In the genomic region with DNA sequence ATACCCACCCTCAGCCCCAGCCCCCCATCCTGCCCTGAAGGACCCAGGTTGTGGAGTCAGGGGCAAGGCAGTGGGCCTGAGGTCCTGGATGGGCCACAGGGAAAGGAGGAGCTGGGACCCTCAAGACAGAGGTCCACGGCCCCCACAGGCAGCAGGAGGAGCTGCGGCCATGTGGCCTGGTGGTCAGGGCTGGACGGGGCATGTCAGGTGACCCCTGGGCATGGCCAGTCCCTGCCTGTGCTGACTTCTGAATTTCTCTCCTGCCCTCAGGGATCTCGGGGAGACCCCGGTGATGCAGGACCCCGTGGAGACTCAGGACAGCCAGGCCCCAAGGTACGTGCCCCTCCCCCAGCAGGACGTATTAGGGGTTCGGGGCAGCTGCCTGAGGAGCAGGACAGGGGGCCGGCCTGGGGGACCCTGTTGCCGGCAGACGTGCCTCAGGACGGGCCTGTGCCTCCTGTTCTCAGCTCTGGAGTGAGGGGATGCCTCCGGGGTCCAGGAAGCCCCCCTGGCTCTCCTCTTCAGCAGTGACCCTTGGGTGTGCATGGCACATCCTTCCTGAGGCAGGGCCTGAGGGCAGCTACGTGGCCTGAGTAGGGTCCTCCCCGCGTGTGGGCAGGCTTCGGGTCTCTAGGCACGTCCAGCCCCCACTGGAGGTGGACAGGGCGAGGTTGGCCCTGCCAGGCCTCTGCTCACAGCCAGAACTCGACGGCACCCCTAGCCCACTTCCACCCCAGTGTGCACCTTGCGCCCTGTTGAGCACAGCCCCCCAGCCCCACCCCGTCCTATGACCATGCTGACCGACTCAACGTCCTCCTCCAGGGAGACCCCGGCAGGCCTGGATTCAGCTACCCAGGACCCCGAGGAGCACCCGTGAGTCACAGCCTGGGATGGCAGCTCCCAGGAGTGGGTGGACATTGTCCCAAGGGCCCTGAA, we compare ENCODE assay signal across 15 cellular contexts. TPM values are rescaled to one million over a fixed set of nuclear protein-coding genes. Genes with fewer than 3 reads are reported as not detected.
DNase-seq lines count a peak whose midpoint lies in the region; ATAC-seq and TF ChIP-seq lines count a peak whose summit lies in the region.
"Had no signal": no experiment of that assay in that cellular context is flagged by ENCODE, and none has a peak within 500 bp of the region (broad histone marks: within the 10 kb centered on the region; RNA-seq: fewer than 3 reads in every experiment).

No MANE protein-coding gene starts in this region.

- no peak overlapping the region for H3K27ac Mint-ChIP-seq in natural killer cell
- H3K27ac Mint-ChIP-seq in effector memory CD8-positive, alpha-beta T cell = no peak overlapping the region
- H3K27ac Mint-ChIP-seq: activated CD8-positive, alpha-beta T cell treated with anti-CD3 and anti-CD28 coated beads, Interleukin-2, amount 10 ng/mL, durations not matched to agents 7 days and 5 days; T-cell had no signal

- H3K27ac ChIP-seq in heart left ventricle (peak overlapping the region in 1 of 12 donors; percentile 65), right atrium auricular region (no peak overlapping the region), brain microvascular endothelial cell (peak overlapping the region; percentile 56), uterus (peak overlapping the region in 1 of 2 donors; percentile 22)

- peak; percentile 7 to 56 (median 18) for DNase-seq in heart left ventricle
- DNase-seq in right atrium auricular region (ENCODE audit: low spot score) = no peak
- DNase-seq in brain microvascular endothelial cell = no peak
- peak; percentile 15 for DNase-seq in natural killer cell
- peak; percentile 17 to 18 for DNase-seq in uterus
- DNase-seq in effector memory CD8-positive, alpha-beta T cell = no peak
- DNase-seq in NCI-H524 (lab: John Stamatoyannopoulos, UW) = no peak
- no peak for DNase-seq in GM10248 (ENCODE audit: extremely low spot score)
- DNase-seq: activated CD8-positive, alpha-beta T cell treated with anti-CD3 and anti-CD28 coated beads, Interleukin-2, amount 10 ng/mL, durations not matched to agents 7 days and 5 days; GDM1; small intestine had no signal

- in situ Hi-C loops in brain microvascular endothelial cell (cut with HindIII; ENCODE audit: low pct_ligation_motif_present, low sequenced_read_pairs) = no loop called here

- H3K27me3 ChIP-seq in heart left ventricle = no peaks in the 10 kb centered on the region
- H3K27me3 ChIP-seq in right atrium auricular region = no peaks in the 10 kb centered on the region
- no peaks in the 10 kb centered on the region for H3K27me3 ChIP-seq in brain microvascular endothelial cell (replicated peaks)
- no peaks in the 10 kb centered on the region for H3K27me3 ChIP-seq in uterus

- CTCF ChIA-PET in GM10248 (lab: Yijun Ruan, JAX) = no interaction called here

- H3K4me3 ChIP-seq in heart left ventricle (no peak overlapping the region), right atrium auricular region (no peak overlapping the region), brain microvascular endothelial cell (ENCODE audit: low read depth, low read length) (no peak overlapping the region), uterus (no peak overlapping the region)

- no peak for TF ChIP-seq CTCF in heart left ventricle (IDR thresholded peaks at IDR 0.05)
- TF ChIP-seq CTCF in right atrium auricular region (IDR thresholded peaks at IDR 0.05) = no peak
- peak; percentile 17 for TF ChIP-seq CTCF in brain microvascular endothelial cell (IDR thresholded peaks at IDR 0.05; ENCODE audit: low read depth, low read length, missing control alignments)
- TF ChIP-seq CTCF in natural killer cell (IDR thresholded peaks at IDR 0.05) = no peak
- no peak for TF ChIP-seq CTCF in uterus (IDR thresholded peaks at IDR 0.05)
- no peak for TF ChIP-seq CTCF in GM10248 (IDR thresholded peaks at IDR 0.05; ENCODE audit: control extremely low read depth, extremely low read depth, low read depth, missing control alignments)

- H3K9me3 ChIP-seq in heart left ventricle (no peaks in the 10 kb centered on the region), right atrium auricular region (no peaks in the 10 kb centered on the region), uterus (no peaks in the 10 kb centered on the region)

- intact Hi-C loops in heart left ventricle (cut with DNase I) = no loop called here
- intact Hi-C loops in natural killer cell (cut with micrococcal nuclease) = no loop called here
- intact Hi-C loops in uterus (cut with DNase I; ENCODE audit: low total_unique reads) = loop anchor here (10.0 kb wide), 1 partner anchor 947 kb away; no protein-coding TSS in a partner anchor

- ATAC-seq in heart left ventricle (no peak), natural killer cell (no peak)
- ATAC-seq in effector memory CD8-positive, alpha-beta T cell (replicated peaks) = no peak
- ATAC-seq: activated CD8-positive, alpha-beta T cell treated with anti-CD3 and anti-CD28 coated beads, Interleukin-2, amount 10 ng/mL, durations not matched to agents 7 days and 5 days; T-cell had no signal

- no peak overlapping the region for H3K4me3 Mint-ChIP-seq in natural killer cell
- no peak overlapping the region for H3K4me3 Mint-ChIP-seq in effector memory CD8-positive, alpha-beta T cell
- H3K4me3 Mint-ChIP-seq: activated CD8-positive, alpha-beta T cell treated with anti-CD3 and anti-CD28 coated beads, Interleukin-2, amount 10 ng/mL, durations not matched to agents 7 days and 5 days; brain; T-cell had no signal

- no peaks in the 10 kb centered on the region for H3K9me3 Mint-ChIP-seq in natural killer cell
- H3K9me3 Mint-ChIP-seq in effector memory CD8-positive, alpha-beta T cell = no peaks in the 10 kb centered on the region
- H3K9me3 Mint-ChIP-seq: T-cell had no signal

- 95% methylated on average over 10 to 29 of the region's 29 CpGs for WGBS in heart left ventricle, 4 donors

- no peaks in the 10 kb centered on the region for H3K27me3 Mint-ChIP-seq in natural killer cell (ENCODE audit: low read depth in 2 of 2)
- no peaks in the 10 kb centered on the region for H3K27me3 Mint-ChIP-seq in effector memory CD8-positive, alpha-beta T cell
- H3K27me3 Mint-ChIP-seq: T-cell had no signal

- TF ChIP-seq POLR2A in heart left ventricle (IDR thresholded peaks at IDR 0.05) (no peak), uterus (IDR thresholded peaks at IDR 0.05) (no peak)

- no peaks in the 10 kb centered on the region for H3K4me1 ChIP-seq in heart left ventricle
- no peaks in the 10 kb centered on the region for H3K4me1 ChIP-seq in right atrium auricular region
- H3K4me1 ChIP-seq in uterus = no peaks in the 10 kb centered on the region

- H3K4me1 Mint-ChIP-seq in natural killer cell = no peaks in the 10 kb centered on the region
- no peaks in the 10 kb centered on the region for H3K4me1 Mint-ChIP-seq in effector memory CD8-positive, alpha-beta T cell (ENCODE audit: low read depth in 2 of 2)
- H3K4me1 Mint-ChIP-seq: brain, T-cell had no signal

- H3K36me3 ChIP-seq in heart left ventricle = peaks cover 0 to 90% (median 74%) of the 10 kb centered on the region in 9 donors
- peaks cover 90% of the 10 kb centered on the region for H3K36me3 ChIP-seq in right atrium auricular region
- H3K36me3 ChIP-seq in brain microvascular endothelial cell (replicated peaks) = peaks cover 93% of the 10 kb centered on the region
- H3K36me3 ChIP-seq in uterus = no peaks in the 10 kb centered on the region

- H3K36me3 Mint-ChIP-seq in natural killer cell = no peaks in the 10 kb centered on the region
- H3K36me3 Mint-ChIP-seq in effector memory CD8-positive, alpha-beta T cell (ENCODE audit: insufficient read depth) = no peaks in the 10 kb centered on the region
- H3K36me3 Mint-ChIP-seq: T-cell had no signal

- POLR2A ChIA-PET in GM10248 (lab: Yijun Ruan, JAX) = no interaction called here

RNA-seq across cellular contexts. Expression of gene COL6A2, which starts 23.6 kb away (rescaled TPM):
- total RNA-seq in heart left ventricle = 100 to 1,000 TPM; 118 to 484 (median 158) TPM
- polyA plus RNA-seq in heart left ventricle = 100 to 1,000 TPM; 143 to 221 TPM
- 100 to 1,000 TPM; 249 to 252 TPM for total RNA-seq in right atrium auricular region
- 100 to 1,000 TPM in 1 of 3 donors, 10 to 100 TPM in 2; 93.9 to 110 (median 97.2) TPM for total RNA-seq in natural killer cell
- total RNA-seq in uterus = 1,000 to 10,000 TPM in 2 of 4 donors, 100 to 1,000 TPM in 2; 321 to 1,200 (median 948) TPM

RNA-seq across cellular contexts. Expression of gene FTCD, which starts 33.8 kb away (rescaled TPM):
- total RNA-seq in heart left ventricle (1 to 10 TPM in 5 of 9 donors, under 1 TPM in 3, not detected in 1; 0.31 to 3.1 (median 1.2) TPM), right atrium auricular region (under 1 TPM in 1 of 2 donors, not detected in 1; 0.24 TPM), natural killer cell (under 1 TPM in 1 of 3 donors, not detected in 2; 0.34 TPM), uterus (1 to 10 TPM in 2 of 4 donors, not detected in 2; 4.5 to 7.0 TPM)
- 1 to 10 TPM in 1 of 2 donors, under 1 TPM in 1; 0.17 to 1.8 TPM for polyA plus RNA-seq in heart left ventricle
- total RNA-seq: epithelial cell of proximal tubule, LHCN-M2 had no signal

Comparison
In these comparisons a context has a peak if more than half of its experiments do, and no peak if none do; other contexts are left out.
1. DNase-seq: peak in heart left ventricle (5 of 5), natural killer cell (single experiment) and uterus (2 of 2); none in right atrium auricular region (single experiment), brain microvascular endothelial cell (single experiment), effector memory CD8-positive, alpha-beta T cell (0 of 3), NCI-H524 (0 of 2) and GM10248 (single experiment).